Comparison of ENCODE assay signal across 17 cellular contexts in genomic region chr14:23097786-23098185, GRCh38. TPM values are rescaled to one million over a fixed set of nuclear protein-coding genes. Genes with fewer than 3 reads are reported as not detected.
DNase-seq lines count a peak whose midpoint lies in the region; ATAC-seq, FAIRE-seq and TF ChIP-seq lines count a peak whose summit lies in the region.
"Had no signal": no experiment of that assay in that cellular context is flagged by ENCODE, and none has a peak within 500 bp of the region (broad histone marks: within the 10 kb centered on the region; RNA-seq: fewer than 3 reads in every experiment).

No MANE protein-coding gene starts in this region.

- H3K4me3 ChIP-seq in HepG2 (replicated peaks in 1 of 3; ENCODE audit: insufficient read depth in 1 of 3, low read depth in 2 of 3, low read length in 3 of 3) (no peak overlapping the region), right lobe of liver (no peak overlapping the region), fibroblast of lung (replicated peaks in 1 of 4; ENCODE audit: control extremely low read depth in 1 of 4, insufficient read depth in 1 of 4, low read depth in 3 of 4, low read length in 4 of 4) (peak overlapping the region in 1 of 4 experiments; percentile 86)
- H3K4me3 ChIP-seq: ovary had no signal

- CTCF ChIA-PET in HepG2 (lab: Yijun Ruan, JAX; ENCODE audit: low intra/inter-chr PET ratio, low total read pairs): no interaction called here

- no peak for TF ChIP-seq CTCF in HepG2 (CRISPR knock-in tag; IDR thresholded peaks at IDR 0.05)
- no peak for TF ChIP-seq CTCF in right lobe of liver (IDR thresholded peaks at IDR 0.05)
- no peak for TF ChIP-seq CTCF in fibroblast of lung (conservative IDR thresholded peaks at IDR 0.05 in 1 of 2, IDR thresholded peaks at IDR 0.05 in 1 of 2; ENCODE audit: low read depth in 1 of 2, low read length in 2 of 2)

- peaks cover 49% of the 10 kb centered on the region for H3K79me2 ChIP-seq in HepG2 (ENCODE audit: insufficient read depth, low read length)
- peaks cover 48% of the 10 kb centered on the region for H3K79me2 ChIP-seq in fibroblast of lung (ENCODE audit: control insufficient read depth, insufficient read depth, low read length)

- H3K9me3 ChIP-seq in HepG2 (ENCODE audit: low read length) (no peaks in the 10 kb centered on the region), right lobe of liver (no peaks in the 10 kb centered on the region), fibroblast of lung (ENCODE audit: control insufficient read depth, insufficient read depth, low read depth, low read length) (no peaks in the 10 kb centered on the region)
- H3K9me3 ChIP-seq: ovary had no signal

- ATAC-seq in HepG2 (no peak), right lobe of liver (no peak)
- ATAC-seq in stimulated activated memory B cell treated with anti-CD40 and anti-IgM and Interleukin-4, amounts not matched to agents 10 μg/mL and 1 μg/mL and 100 μg/mL, for 72 hours: no peak

- peaks cover 14 to 32% of the 10 kb centered on the region in 2 experiments for H3K36me3 ChIP-seq in HepG2 (replicated peaks in 1 of 2; ENCODE audit: control insufficient read depth in 1 of 2, insufficient read depth in 2 of 2, low read length in 2 of 2)
- H3K36me3 ChIP-seq in right lobe of liver: peaks cover 0 to 12% (median 3%) of the 10 kb centered on the region in 4 donors
- H3K36me3 ChIP-seq in fibroblast of lung (ENCODE audit: control insufficient read depth, insufficient read depth, low read length): peaks cover 5% of the 10 kb centered on the region
- H3K36me3 ChIP-seq: ovary had no signal

- H3K9ac ChIP-seq in HepG2 (ENCODE audit: insufficient read depth, low read depth, low read length): no peak overlapping the region
- H3K9ac ChIP-seq in fibroblast of lung (ENCODE audit: insufficient read depth, low read length): no peak overlapping the region

- H3K27ac Mint-ChIP-seq in stimulated activated memory B cell treated with anti-CD40 and anti-IgM and Interleukin-4, amounts not matched to agents 10 μg/mL and 1 μg/mL and 100 μg/mL, for 72 hours: no peak overlapping the region

- TF ChIP-seq POLR2A in HepG2 (IDR thresholded peaks at IDR 0.05; ENCODE audit: insufficient read depth in 1 of 2, low read depth in 2 of 2, low read length in 2 of 2) (no peak), right lobe of liver (IDR thresholded peaks at IDR 0.05) (no peak)

- H3K27me3 Mint-ChIP-seq in stimulated activated memory B cell treated with anti-CD40 and anti-IgM and Interleukin-4, amounts not matched to agents 10 μg/mL and 1 μg/mL and 100 μg/mL, for 72 hours: no peaks in the 10 kb centered on the region

- peaks cover 23% of the 10 kb centered on the region for H3K36me3 Mint-ChIP-seq in stimulated activated memory B cell treated with anti-CD40 and anti-IgM and Interleukin-4, amounts not matched to agents 10 μg/mL and 1 μg/mL and 100 μg/mL, for 72 hours

- H3K4me1 ChIP-seq in HepG2 (ENCODE audit: insufficient read depth, low read length) (peaks cover 28% of the 10 kb centered on the region), right lobe of liver (peaks cover 0 to 36% (median 8%) of the 10 kb centered on the region in 4 donors), fibroblast of lung (ENCODE audit: control insufficient read depth, extremely low read depth, insufficient read depth, low read length) (no peaks in the 10 kb centered on the region)

- H3K9me3 Mint-ChIP-seq in stimulated activated memory B cell treated with anti-CD40 and anti-IgM and Interleukin-4, amounts not matched to agents 10 μg/mL and 1 μg/mL and 100 μg/mL, for 72 hours: no peaks in the 10 kb centered on the region

- H3K4me2 ChIP-seq in HepG2 (ENCODE audit: low read depth, low read length) (peak overlapping the region; percentile 7; the same call in 1 of the 2 replicates), fibroblast of lung (ENCODE audit: extremely low read depth, insufficient read depth, low read length) (peak overlapping the region; percentile 27)

- intact Hi-C loops in HepG2 (cut with micrococcal nuclease; ENCODE audit: unreplicated experiment): loop anchor here (10.0 kb wide), 1 partner anchor 1017 kb away; the partner anchor contains the start of genes DCAF11 and NRL
- intact Hi-C loops in right lobe of liver (cut with DNase I): no loop called here

- H3K27ac ChIP-seq in HepG2 (ENCODE audit: extremely low read length, insufficient read depth, low read length) (no peak overlapping the region), right lobe of liver (no peak overlapping the region), fibroblast of lung (ENCODE audit: insufficient read depth, low read length) (no peak overlapping the region)
- H3K27ac ChIP-seq: ovary had no signal

- in situ Hi-C loops in HepG2 (cut with HindIII; ENCODE audit: extremely low pct_ligation_motif_present, low pct_unique_long_range_greater_than_20kb): no loop called here

- BruUV-seq in HepG2 (replicated peaks; lab: Mats Ljungman, UMichigan): no TSS peak

- WGBS in HepG2 (ENCODE audit: low lambda C conversion rate): 93% methylated on average over 7 of the region's 7 CpGs
- WGBS in right lobe of liver (ENCODE audit: insufficient coverage, low coverage, low lambda C conversion rate, missing lambda C conversion rate): 88% methylated on average over 5 of the region's 7 CpGs

- H4K20me1 ChIP-seq in HepG2 (ENCODE audit: insufficient read depth, low read length) (peaks cover 18% of the 10 kb centered on the region), fibroblast of lung (ENCODE audit: control insufficient read depth, extremely low read depth, insufficient read depth, low read length) (no peaks in the 10 kb centered on the region)

- peaks cover 6 to 18% of the 10 kb centered on the region in 2 experiments; a peak in 3 of 5 replicates for H3K27me3 ChIP-seq in HepG2 (ENCODE audit: control insufficient read depth in 1 of 2, insufficient read depth in 2 of 2, low read length in 2 of 2)
- H3K27me3 ChIP-seq in right lobe of liver: no peaks in the 10 kb centered on the region
- no peaks in the 10 kb centered on the region for H3K27me3 ChIP-seq in fibroblast of lung (ENCODE audit: control insufficient read depth, insufficient read depth, low read length)
- H3K27me3 ChIP-seq: ovary had no signal

- H3K4me1 Mint-ChIP-seq in stimulated activated memory B cell treated with anti-CD40 and anti-IgM and Interleukin-4, amounts not matched to agents 10 μg/mL and 1 μg/mL and 100 μg/mL, for 72 hours: peaks cover 23% of the 10 kb centered on the region

- POLR2A ChIA-PET in HepG2 (lab: Yijun Ruan, JAX): interaction anchor here (0.8 to 1.5 kb wide), 5 partner anchors 16 to 91 kb away, joined by 3 to 4 read pairs (median 3); no protein-coding TSS in a partner anchor

- H2AFZ ChIP-seq in HepG2 (ENCODE audit: low read length) (no peak overlapping the region), fibroblast of lung (ENCODE audit: low read length) (no peak overlapping the region)

- no peak for TF ChIP-seq RAD21 in HepG2 (CRISPR knock-in tag; IDR thresholded peaks at IDR 0.05)

- DNase-seq in HepG2 (ENCODE audit: low spot score) (no peak), right lobe of liver (no peak), fibroblast of lung (ENCODE audit: low read depth in 2 of 2) (no peak), NCI-H2227 (lab: John Stamatoyannopoulos, UW; ENCODE audit: unreplicated experiment) (no peak), GM19239 (ENCODE audit: insufficient read length, low spot score) (no peak)
- DNase-seq: cortex of kidney; DMS79; erythroblast; head of caudate nucleus; kidney; NCI-H2029; NCI-H774; ovary; stimulated activated CD4-positive, alpha-beta T cell treated with anti-CD3 and anti-CD28 coated beads, Interleukin-12 subunit alpha, Interleukin-12 subunit beta, amount 100 ng/mL, for 4 hours had no signal

- no peak overlapping the region for H3K4me3 Mint-ChIP-seq in stimulated activated memory B cell treated with anti-CD40 and anti-IgM and Interleukin-4, amounts not matched to agents 10 μg/mL and 1 μg/mL and 100 μg/mL, for 72 hours

- no peak for TF ChIP-seq EP300 in HepG2 (IDR thresholded peaks at IDR 0.05; ENCODE audit: low read depth in 2 of 2, low read length in 2 of 2)
- TF ChIP-seq EP300 in HepG2 (CRISPR knock-in tag; IDR thresholded peaks at IDR 0.05; ENCODE audit: borderline replicate concordance): no peak

- FAIRE-seq in HepG2 (lab: Jason Lieb, UNC): no peak
- FAIRE-seq in GM19239 (lab: Jason Lieb, UNC): no peak
- FAIRE-seq: kidney had no signal

RNA-seq across cellular contexts. Expression of gene C14orf119, which starts 2.5 kb away (rescaled TPM):
- total RNA-seq in HepG2 (2016; rRNA removed; fragmentation: Illumina TruSeq; extraction: Trizol): 206 and 299 TPM in 2 replicates
- 51.0 and 54.6 TPM in 2 replicates for total RNA-seq in HepG2 (2016; cell fraction: cytosol; rRNA removed; fragmentation: Illumina TruSeq; extraction: Trizol; ENCODE audit: low read depth)
- 204 and 326 TPM in 2 replicates for total RNA-seq in HepG2 (2016; cell fraction: insoluble cytoplasmic fraction; rRNA removed; fragmentation: Illumina TruSeq; extraction: Trizol)
- total RNA-seq in HepG2 (2016; cell fraction: membrane; rRNA removed; fragmentation: Illumina TruSeq; extraction: Trizol): 66.2 and 72.9 TPM in 2 replicates
- total RNA-seq in HepG2 (2016; cell fraction: nucleus; rRNA removed; fragmentation: Illumina TruSeq; extraction: Trizol): 67.0 and 72.0 TPM in 2 replicates
- 104 and 117 TPM in 2 replicates for polyA plus RNA-seq in HepG2 (2011; rRNA removed)
- polyA plus RNA-seq in HepG2 (2011; cell fraction: cytosol; rRNA removed): 125 and 157 TPM in 2 replicates
- polyA plus RNA-seq in HepG2 (2011; cell fraction: nucleus; rRNA removed): 52.9 and 72.4 TPM in 2 replicates
- 79.1 and 104 TPM in 2 replicates for polyA plus RNA-seq in HepG2 (2012)
- polyA plus RNA-seq in HepG2 (2016; cell fraction: cytosol; fragmentation: Illumina TruSeq; extraction: Trizol; ENCODE audit: low read depth): 39.1 and 40.5 TPM in 2 replicates
- 290 and 316 TPM in 2 replicates for polyA plus RNA-seq in HepG2 (2016; cell fraction: insoluble cytoplasmic fraction; fragmentation: Illumina TruSeq; extraction: Trizol; ENCODE audit: low read depth)
- polyA plus RNA-seq in HepG2 (2016; cell fraction: membrane; fragmentation: Illumina TruSeq; extraction: Trizol; ENCODE audit: low read depth): 46.1 and 51.5 TPM in 2 replicates
- polyA plus RNA-seq in HepG2 (2016; cell fraction: nucleus; fragmentation: Illumina TruSeq; extraction: Trizol; ENCODE audit: insufficient read depth, low read depth): 112 and 120 TPM in 2 replicates
- polyA minus RNA-seq in HepG2 (2011; rRNA and poly(A)+ RNA removed; ENCODE audit: low replicate concordance): 101 and 161 TPM in 2 replicates
- 54.7 and 61.1 TPM in 2 replicates for polyA minus RNA-seq in HepG2 (2011; cell fraction: cytosol; rRNA and poly(A)+ RNA removed)
- polyA minus RNA-seq in HepG2 (2011; cell fraction: nucleus; rRNA and poly(A)+ RNA removed): 24.1 and 38.5 TPM in 2 replicates
- 10 to 100 TPM; 10.7 to 22.6 (median 14.1) TPM for total RNA-seq in right lobe of liver
- total RNA-seq in fibroblast of lung: 55.0 and 60.4 TPM in 2 replicates
- polyA plus RNA-seq in fibroblast of lung: 96.5 and 115 TPM in 2 replicates
- 88.5 and 104 TPM in 2 replicates for polyA plus RNA-seq in fibroblast of lung (2012)
- 89.5 and 118 TPM in 2 replicates for polyA minus RNA-seq in fibroblast of lung (ENCODE audit: low replicate concordance)

RNA-seq across cellular contexts. Expression of gene ACIN1, which starts 2.9 kb away (rescaled TPM):
- total RNA-seq in HepG2 (2016; rRNA removed; fragmentation: Illumina TruSeq; extraction: Trizol) (102 and 165 TPM in 2 replicates), right lobe of liver (10 to 100 TPM; 40.5 to 66.1 (median 52.9) TPM), fibroblast of lung (58.3 and 75.1 TPM in 2 replicates)
- total RNA-seq in HepG2 (2016; cell fraction: cytosol; rRNA removed; fragmentation: Illumina TruSeq; extraction: Trizol; ENCODE audit: low read depth): 71.3 and 71.5 TPM in 2 replicates
- total RNA-seq in HepG2 (2016; cell fraction: insoluble cytoplasmic fraction; rRNA removed; fragmentation: Illumina TruSeq; extraction: Trizol): 79.7 and 163 TPM in 2 replicates
- total RNA-seq in HepG2 (2016; cell fraction: membrane; rRNA removed; fragmentation: Illumina TruSeq; extraction: Trizol): 59.8 and 62.7 TPM in 2 replicates
- 344 and 371 TPM in 2 replicates for total RNA-seq in HepG2 (2016; cell fraction: nucleus; rRNA removed; fragmentation: Illumina TruSeq; extraction: Trizol)
- polyA plus RNA-seq in HepG2 (2011; rRNA removed) (183 and 222 TPM in 2 replicates), fibroblast of lung (94.0 and 101 TPM in 2 replicates)
- polyA plus RNA-seq in HepG2 (2011; cell fraction: cytosol; rRNA removed): 64.2 and 64.8 TPM in 2 replicates
- 997 and 1,030 TPM in 2 replicates for polyA plus RNA-seq in HepG2 (2011; cell fraction: nucleus; rRNA removed)
- polyA plus RNA-seq in HepG2 (2012): 155 and 156 TPM in 2 replicates
- polyA plus RNA-seq in HepG2 (2016; cell fraction: cytosol; fragmentation: Illumina TruSeq; extraction: Trizol; ENCODE audit: low read depth): 17.6 and 21.0 TPM in 2 replicates
- 105 and 132 TPM in 2 replicates for polyA plus RNA-seq in HepG2 (2016; cell fraction: insoluble cytoplasmic fraction; fragmentation: Illumina TruSeq; extraction: Trizol; ENCODE audit: low read depth)
- 29.3 and 37.8 TPM in 2 replicates for polyA plus RNA-seq in HepG2 (2016; cell fraction: membrane; fragmentation: Illumina TruSeq; extraction: Trizol; ENCODE audit: low read depth)
- 1,263 and 1,283 TPM in 2 replicates for polyA plus RNA-seq in HepG2 (2016; cell fraction: nucleus; fragmentation: Illumina TruSeq; extraction: Trizol; ENCODE audit: insufficient read depth, low read depth)
- 122 and 152 TPM in 2 replicates for polyA minus RNA-seq in HepG2 (2011; rRNA and poly(A)+ RNA removed; ENCODE audit: low replicate concordance)
- 39.4 and 46.3 TPM in 2 replicates for polyA minus RNA-seq in HepG2 (2011; cell fraction: cytosol; rRNA and poly(A)+ RNA removed)
- polyA minus RNA-seq in HepG2 (2011; cell fraction: nucleus; rRNA and poly(A)+ RNA removed): 630 and 693 TPM in 2 replicates
- 83.2 and 87.5 TPM in 2 replicates for polyA plus RNA-seq in fibroblast of lung (2012)
- 66.3 and 73.4 TPM in 2 replicates for polyA minus RNA-seq in fibroblast of lung (ENCODE audit: low replicate concordance)

RNA-seq across cellular contexts. Expression of gene CIROP, which starts 7.0 kb away (rescaled TPM):
- total RNA-seq in HepG2 (2016; rRNA removed; fragmentation: Illumina TruSeq; extraction: Trizol) (not detected in 2 replicates), right lobe of liver (not detected), fibroblast of lung (0.17 and 1.0 TPM in 2 replicates)
- total RNA-seq in HepG2 (2016; cell fraction: cytosol; rRNA removed; fragmentation: Illumina TruSeq; extraction: Trizol; ENCODE audit: low read depth): not detected in 2 replicates
- not detected in 2 replicates for total RNA-seq in HepG2 (2016; cell fraction: insoluble cytoplasmic fraction; rRNA removed; fragmentation: Illumina TruSeq; extraction: Trizol)
- total RNA-seq in HepG2 (2016; cell fraction: membrane; rRNA removed; fragmentation: Illumina TruSeq; extraction: Trizol): not detected in 2 replicates
- not detected in 2 replicates for total RNA-seq in HepG2 (2016; cell fraction: nucleus; rRNA removed; fragmentation: Illumina TruSeq; extraction: Trizol)
- polyA plus RNA-seq in HepG2 (2011; rRNA removed) (0.07 and 0.14 TPM in 2 replicates), fibroblast of lung (0.09 and 0.61 TPM in 2 replicates)
- polyA plus RNA-seq in HepG2 (2011; cell fraction: cytosol; rRNA removed): 0.05 and 0.14 TPM in 2 replicates
- polyA plus RNA-seq in HepG2 (2011; cell fraction: nucleus; rRNA removed): 0.18 and 0.59 TPM in 2 replicates
- 0.05 and 0.12 TPM in 2 replicates for polyA plus RNA-seq in HepG2 (2012)
- not detected in 2 replicates for polyA plus RNA-seq in HepG2 (2016; cell fraction: cytosol; fragmentation: Illumina TruSeq; extraction: Trizol; ENCODE audit: low read depth)
- polyA plus RNA-seq in HepG2 (2016; cell fraction: insoluble cytoplasmic fraction; fragmentation: Illumina TruSeq; extraction: Trizol; ENCODE audit: low read depth): not detected in 2 replicates
- not detected in 2 replicates for polyA plus RNA-seq in HepG2 (2016; cell fraction: membrane; fragmentation: Illumina TruSeq; extraction: Trizol; ENCODE audit: low read depth)
- not detected in 2 replicates for polyA plus RNA-seq in HepG2 (2016; cell fraction: nucleus; fragmentation: Illumina TruSeq; extraction: Trizol; ENCODE audit: insufficient read depth, low read depth)
- 0.12 TPM in 1 of 2 replicates, not detected in the other for polyA minus RNA-seq in HepG2 (2011; rRNA and poly(A)+ RNA removed; ENCODE audit: low replicate concordance)
- polyA minus RNA-seq in HepG2 (2011; cell fraction: cytosol; rRNA and poly(A)+ RNA removed): not detected in 2 replicates
- polyA minus RNA-seq in HepG2 (2011; cell fraction: nucleus; rRNA and poly(A)+ RNA removed): not detected in 2 replicates
- polyA plus RNA-seq in fibroblast of lung (2012): 0.05 and 0.44 TPM in 2 replicates
- 0.59 TPM in 1 of 2 replicates, not detected in the other for polyA minus RNA-seq in fibroblast of lung (ENCODE audit: low replicate concordance)
- total RNA-seq: kidney, M059J, mononuclear cell, ovary had no signal
- polyA plus RNA-seq: ovary had no signal

RNA-seq across cellular contexts. Expression of gene CEBPE, which starts 21.3 kb away (rescaled TPM):
- total RNA-seq in HepG2 (2016; rRNA removed; fragmentation: Illumina TruSeq; extraction: Trizol) (0.11 TPM in 1 of 2 replicates, not detected in the other), right lobe of liver (under 1 TPM in 2 of 6 experiments, not detected in 4; 0.13 to 0.18 TPM), fibroblast of lung (not detected in 2 replicates)
- total RNA-seq in HepG2 (2016; cell fraction: cytosol; rRNA removed; fragmentation: Illumina TruSeq; extraction: Trizol; ENCODE audit: low read depth): not detected in 2 replicates
- total RNA-seq in HepG2 (2016; cell fraction: insoluble cytoplasmic fraction; rRNA removed; fragmentation: Illumina TruSeq; extraction: Trizol): 0.12 TPM in 1 of 2 replicates, not detected in the other
- 0.17 TPM in 1 of 2 replicates, not detected in the other for total RNA-seq in HepG2 (2016; cell fraction: membrane; rRNA removed; fragmentation: Illumina TruSeq; extraction: Trizol)
- total RNA-seq in HepG2 (2016; cell fraction: nucleus; rRNA removed; fragmentation: Illumina TruSeq; extraction: Trizol): not detected in 2 replicates
- polyA plus RNA-seq in HepG2 (2011; rRNA removed) (0.09 and 0.10 TPM in 2 replicates), fibroblast of lung (not detected in 2 replicates)
- polyA plus RNA-seq in HepG2 (2011; cell fraction: cytosol; rRNA removed): 0.10 and 0.13 TPM in 2 replicates
- 0.10 TPM in 1 of 2 replicates, not detected in the other for polyA plus RNA-seq in HepG2 (2011; cell fraction: nucleus; rRNA removed)
- 0.09 TPM in 1 of 2 replicates, not detected in the other for polyA plus RNA-seq in HepG2 (2012)
- not detected in 2 replicates for polyA plus RNA-seq in HepG2 (2016; cell fraction: cytosol; fragmentation: Illumina TruSeq; extraction: Trizol; ENCODE audit: low read depth)
- polyA plus RNA-seq in HepG2 (2016; cell fraction: insoluble cytoplasmic fraction; fragmentation: Illumina TruSeq; extraction: Trizol; ENCODE audit: low read depth): not detected in 2 replicates
- not detected in 2 replicates for polyA plus RNA-seq in HepG2 (2016; cell fraction: membrane; fragmentation: Illumina TruSeq; extraction: Trizol; ENCODE audit: low read depth)
- not detected in 2 replicates for polyA plus RNA-seq in HepG2 (2016; cell fraction: nucleus; fragmentation: Illumina TruSeq; extraction: Trizol; ENCODE audit: insufficient read depth, low read depth)
- 0.08 and 0.14 TPM in 2 replicates for polyA minus RNA-seq in HepG2 (2011; rRNA and poly(A)+ RNA removed; ENCODE audit: low replicate concordance)
- polyA minus RNA-seq in HepG2 (2011; cell fraction: cytosol; rRNA and poly(A)+ RNA removed): not detected in 2 replicates
- not detected in 2 replicates for polyA minus RNA-seq in HepG2 (2011; cell fraction: nucleus; rRNA and poly(A)+ RNA removed)
- polyA plus RNA-seq in fibroblast of lung (2012): not detected in 2 replicates
- not detected in 2 replicates for polyA minus RNA-seq in fibroblast of lung (ENCODE audit: low replicate concordance)
- total RNA-seq: kidney, M059J, ovary had no signal

RNA-seq across cellular contexts. Expression of gene CDH24, which starts 40.5 kb away (rescaled TPM):
- total RNA-seq in HepG2 (2016; rRNA removed; fragmentation: Illumina TruSeq; extraction: Trizol) (0.41 and 0.69 TPM in 2 replicates), right lobe of liver (under 1 TPM; 0.26 to 0.74 (median 0.54) TPM), fibroblast of lung (5.6 and 6.2 TPM in 2 replicates)
- 0.35 and 0.40 TPM in 2 replicates for total RNA-seq in HepG2 (2016; cell fraction: cytosol; rRNA removed; fragmentation: Illumina TruSeq; extraction: Trizol; ENCODE audit: low read depth)
- 0.45 and 0.76 TPM in 2 replicates for total RNA-seq in HepG2 (2016; cell fraction: insoluble cytoplasmic fraction; rRNA removed; fragmentation: Illumina TruSeq; extraction: Trizol)
- 1.1 and 1.2 TPM in 2 replicates for total RNA-seq in HepG2 (2016; cell fraction: membrane; rRNA removed; fragmentation: Illumina TruSeq; extraction: Trizol)
- total RNA-seq in HepG2 (2016; cell fraction: nucleus; rRNA removed; fragmentation: Illumina TruSeq; extraction: Trizol): 0.56 and 0.59 TPM in 2 replicates
- polyA plus RNA-seq in HepG2 (2011; rRNA removed) (0.99 and 1.2 TPM in 2 replicates), fibroblast of lung (5.0 and 6.5 TPM in 2 replicates)
- 0.41 and 0.76 TPM in 2 replicates for polyA plus RNA-seq in HepG2 (2011; cell fraction: cytosol; rRNA removed)
- 6.5 and 6.6 TPM in 2 replicates for polyA plus RNA-seq in HepG2 (2011; cell fraction: nucleus; rRNA removed)
- 0.50 and 0.55 TPM in 2 replicates for polyA plus RNA-seq in HepG2 (2012)
- polyA plus RNA-seq in HepG2 (2016; cell fraction: cytosol; fragmentation: Illumina TruSeq; extraction: Trizol; ENCODE audit: low read depth): 0.59 and 0.70 TPM in 2 replicates
- polyA plus RNA-seq in HepG2 (2016; cell fraction: insoluble cytoplasmic fraction; fragmentation: Illumina TruSeq; extraction: Trizol; ENCODE audit: low read depth): 0.41 and 0.73 TPM in 2 replicates
- polyA plus RNA-seq in HepG2 (2016; cell fraction: membrane; fragmentation: Illumina TruSeq; extraction: Trizol; ENCODE audit: low read depth): 1.0 and 1.2 TPM in 2 replicates
- polyA plus RNA-seq in HepG2 (2016; cell fraction: nucleus; fragmentation: Illumina TruSeq; extraction: Trizol; ENCODE audit: insufficient read depth, low read depth): 2.5 and 2.8 TPM in 2 replicates
- polyA minus RNA-seq in HepG2 (2011; rRNA and poly(A)+ RNA removed; ENCODE audit: low replicate concordance): 1.1 and 16.3 TPM in 2 replicates
- polyA minus RNA-seq in HepG2 (2011; cell fraction: cytosol; rRNA and poly(A)+ RNA removed): 0.40 and 0.44 TPM in 2 replicates
- 0.90 and 0.99 TPM in 2 replicates for polyA minus RNA-seq in HepG2 (2011; cell fraction: nucleus; rRNA and poly(A)+ RNA removed)
- 5.1 and 6.8 TPM in 2 replicates for polyA plus RNA-seq in fibroblast of lung (2012)
- polyA minus RNA-seq in fibroblast of lung (ENCODE audit: low replicate concordance): 12.8 and 23.3 TPM in 2 replicates
